8 cellular contexts compared by ENCODE assay signal in the genomic region with DNA sequence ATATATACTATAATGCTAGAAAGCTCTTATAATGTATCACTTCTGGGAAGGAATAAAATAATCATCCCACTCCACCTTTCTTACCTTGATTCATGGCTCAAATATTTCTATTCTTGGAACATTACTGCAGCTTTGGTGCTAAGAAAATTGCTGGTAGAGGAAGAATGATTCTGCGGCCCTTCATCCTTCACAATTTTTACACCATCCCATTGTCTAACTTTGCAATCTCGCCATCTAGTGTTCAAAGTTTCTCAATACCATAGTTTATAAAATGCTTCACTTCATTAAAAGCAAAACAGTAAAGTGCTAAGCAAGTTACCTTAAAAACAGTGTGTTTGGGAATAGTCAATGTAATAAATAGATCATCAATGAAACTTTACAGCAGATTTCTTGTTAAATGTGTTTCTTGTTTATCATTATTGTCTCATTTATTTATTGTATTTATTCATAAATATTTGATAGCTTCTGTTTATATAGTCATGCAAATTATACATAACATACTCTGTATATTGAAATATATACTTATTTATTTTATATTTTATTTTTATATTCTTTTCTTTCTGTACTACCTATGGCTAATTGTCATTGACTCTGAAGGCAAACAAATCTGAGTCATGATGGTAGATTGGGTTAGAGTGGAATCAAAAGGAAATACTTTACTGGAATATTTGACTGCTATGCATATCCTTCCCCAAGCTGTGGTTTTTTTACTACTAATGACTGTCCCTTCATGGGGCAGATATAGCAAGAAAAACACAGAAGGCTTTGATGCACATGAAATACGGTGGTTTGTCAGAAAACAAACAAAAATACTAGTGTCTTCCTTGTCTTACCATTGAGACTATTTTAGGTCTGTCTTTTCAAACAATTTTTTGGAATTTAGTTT.
DNase-seq lines count a peak whose midpoint lies in the region; ATAC-seq and TF ChIP-seq lines count a peak whose summit lies in the region.

No MANE protein-coding gene starts in this region.

- peak; percentile 53 for ATAC-seq in HG03060 (IDR thresholded peaks at IDR 0.05; ENCODE audit: low read depth, unreplicated experiment)

- no peak overlapping the region for H3K27ac Mint-ChIP-seq in mesothelial cell of epicardium

- H3K36me3 Mint-ChIP-seq in mesothelial cell of epicardium, result peaks cover 8% of the 10 kb centered on the region

- no peaks in the 10 kb centered on the region for H3K27me3 Mint-ChIP-seq in mesothelial cell of epicardium (ENCODE audit: low read depth)

- no peak overlapping the region for H3K4me3 Mint-ChIP-seq in mesothelial cell of epicardium

- TF ChIP-seq CTCF in choroid plexus epithelial cell (conservative IDR thresholded peaks at IDR 0.05; ENCODE audit: low read depth, low read length) (peak; percentile 61), mesothelial cell of epicardium (IDR thresholded peaks at IDR 0.05; ENCODE audit: unreplicated experiment) (peak; percentile 74)

- DNase-seq in SIG-M5 treated with dmso at 0.1 percent for 504 hours (lab: John Stamatoyannopoulos, UW; ENCODE audit: unreplicated experiment) (peak; percentile 19), SIG-M5 (lab: John Stamatoyannopoulos, UW) (no peak), NCI-H510A (lab: John Stamatoyannopoulos, UW) (peak; percentile 1), choroid plexus epithelial cell (ENCODE audit: low read depth) (peak; percentile 80), mesothelial cell of epicardium (ENCODE audit: low spot score in 2 of 2, unreplicated experiment in 2 of 2) (no peak), T-helper 1 cell (no peak)
- no peak for DNase-seq in stimulated activated CD4-positive, alpha-beta T cell treated with anti-CD3 and anti-CD28 coated beads, Interleukin-2, amount 100 ng/mL, for 24 hours

- H3K4me3 ChIP-seq in choroid plexus epithelial cell (ENCODE audit: low read depth, low read length), result no peak overlapping the region

- peaks cover 6% of the 10 kb centered on the region for H3K4me1 Mint-ChIP-seq in mesothelial cell of epicardium

- H3K9me3 Mint-ChIP-seq in mesothelial cell of epicardium, result peaks cover 12% of the 10 kb centered on the region

Comparison
In these comparisons a context has a peak if more than half of its experiments do, and no peak if none do; other contexts are left out.
1. DNase-seq: peak in SIG-M5 treated with dmso at 0.1 percent for 504 hours (single experiment), NCI-H510A (single experiment) and choroid plexus epithelial cell (single experiment); none in SIG-M5 (single experiment), mesothelial cell of epicardium (0 of 2), stimulated activated CD4-positive, alpha-beta T cell treated with anti-CD3 and anti-CD28 coated beads, Interleukin-2, amount 100 ng/mL, for 24 hours (0 of 2) and T-helper 1 cell (0 of 5).